1 cellular context compared by ENCODE assay signal in genomic region chr2:52976132-52976949, GRCh38.
TF ChIP-seq lines count a peak whose summit lies in the region.

No MANE protein-coding gene starts in this region.

TF ChIP-seq in WTC11, 78 proteins besides CTCF, POLR2A, EP300 and RAD21 (continued from another document):
- TF ChIP-seq, protein P1, sequence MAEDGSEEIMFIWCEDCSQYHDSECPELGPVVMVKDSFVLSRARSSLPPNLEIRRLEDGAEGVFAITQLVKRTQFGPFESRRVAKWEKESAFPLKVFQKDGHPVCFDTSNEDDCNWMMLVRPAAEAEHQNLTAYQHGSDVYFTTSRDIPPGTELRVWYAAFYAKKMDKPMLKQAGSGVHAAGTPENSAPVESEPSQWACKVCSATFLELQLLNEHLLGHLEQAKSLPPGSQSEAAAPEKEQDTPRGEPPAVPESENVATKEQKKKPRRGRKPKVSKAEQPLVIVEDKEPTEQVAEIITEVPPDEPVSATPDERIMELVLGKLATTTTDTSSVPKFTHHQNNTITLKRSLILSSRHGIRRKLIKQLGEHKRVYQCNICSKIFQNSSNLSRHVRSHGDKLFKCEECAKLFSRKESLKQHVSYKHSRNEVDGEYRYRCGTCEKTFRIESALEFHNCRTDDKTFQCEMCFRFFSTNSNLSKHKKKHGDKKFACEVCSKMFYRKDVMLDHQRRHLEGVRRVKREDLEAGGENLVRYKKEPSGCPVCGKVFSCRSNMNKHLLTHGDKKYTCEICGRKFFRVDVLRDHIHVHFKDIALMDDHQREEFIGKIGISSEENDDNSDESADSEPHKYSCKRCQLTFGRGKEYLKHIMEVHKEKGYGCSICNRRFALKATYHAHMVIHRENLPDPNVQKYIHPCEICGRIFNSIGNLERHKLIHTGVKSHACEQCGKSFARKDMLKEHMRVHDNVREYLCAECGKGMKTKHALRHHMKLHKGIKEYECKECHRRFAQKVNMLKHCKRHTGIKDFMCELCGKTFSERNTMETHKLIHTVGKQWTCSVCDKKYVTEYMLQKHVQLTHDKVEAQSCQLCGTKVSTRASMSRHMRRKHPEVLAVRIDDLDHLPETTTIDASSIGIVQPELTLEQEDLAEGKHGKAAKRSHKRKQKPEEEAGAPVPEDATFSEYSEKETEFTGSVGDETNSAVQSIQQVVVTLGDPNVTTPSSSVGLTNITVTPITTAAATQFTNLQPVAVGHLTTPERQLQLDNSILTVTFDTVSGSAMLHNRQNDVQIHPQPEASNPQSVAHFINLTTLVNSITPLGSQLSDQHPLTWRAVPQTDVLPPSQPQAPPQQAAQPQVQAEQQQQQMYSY (CRISPR knock-in tag; IDR thresholded peaks at IDR 0.05), result no peak
- no peak for TF ChIP-seq NFE2L1 (CRISPR knock-in tag; IDR thresholded peaks at IDR 0.05)
- no peak for TF ChIP-seq RELA (CRISPR knock-in tag; IDR thresholded peaks at IDR 0.05; ENCODE audit: borderline replicate concordance)
- no peak for TF ChIP-seq ZNF416 (CRISPR knock-in tag; IDR thresholded peaks at IDR 0.05)
TF ChIP-seq in WTC11: peak in this region for 0.
